1 cellular context compared by ENCODE assay signal in genomic region chr16:81697321-81697885, GRCh38.
A peak's percentile ranks its signal among the peaks of the same experiment; 100 is the strongest.
TF ChIP-seq lines count a peak whose summit lies in the region.

No MANE protein-coding gene starts in this region.

TF ChIP-seq in K562, 482 proteins besides CTCF, POLR2A, EP300 and RAD21 (continued from another document):
- TF ChIP-seq ARID4B (CRISPR knock-in tag; IDR thresholded peaks at IDR 0.05) (0 out of 2 replicates have a peak, but pooled peaks have one; percentile 10), SMC3 (conservative IDR thresholded peaks at IDR 0.05; ENCODE audit: insufficient read depth, low read depth, low read length) (peak; percentile 86), NCOA6 (IDR thresholded peaks at IDR 0.05) (no peak), ZKSCAN3 (CRISPR knock-in tag; IDR thresholded peaks at IDR 0.05) (no peak), STAT6 (CRISPR knock-in tag; IDR thresholded peaks at IDR 0.05) (no peak), ARID2 (IDR thresholded peaks at IDR 0.05) (peak; percentile 75), CHD2 (IDR thresholded peaks at IDR 0.05; ENCODE audit: low read depth, low read length) (no peak), RBM15 (IDR thresholded peaks at IDR 0.05; ENCODE audit: insufficient read depth, low read length) (no peak), GATAD2B (IDR thresholded peaks at IDR 0.05; ENCODE audit: borderline replicate concordance) (no peak), RBM14 (IDR thresholded peaks at IDR 0.05; ENCODE audit: borderline replicate concordance, insufficient read depth, low read depth, low read length) (no peak), ZNF699 (CRISPR knock-in tag; IDR thresholded peaks at IDR 0.05; ENCODE audit: insufficient replicate concordance) (no peak), YY1 (IDR thresholded peaks at IDR 0.05; ENCODE audit: borderline replicate concordance in 1 of 3, control insufficient read depth in 1 of 3, extremely low read depth in 1 of 3, insufficient read depth in 3 of 3, insufficient read length in 1 of 3, insufficient replicate concordance in 2 of 3, low read depth in 1 of 3, low read length in 2 of 3) (peak in 1 of 3 experiments; percentile 20), ZNF133 (CRISPR knock-in tag; IDR thresholded peaks at IDR 0.05) (no peak), HCFC1 (IDR thresholded peaks at IDR 0.05; ENCODE audit: low read depth, low read length) (peak; percentile 31; the same call in 1 of the 2 replicates), HMG20B (CRISPR knock-in tag; IDR thresholded peaks at IDR 0.05) (no peak), ETS2 (tag; IDR thresholded peaks at IDR 0.05; ENCODE audit: borderline replicate concordance, poor library complexity, severe bottlenecking) (no peak), MAFK (IDR thresholded peaks at IDR 0.05; ENCODE audit: low read length) (no peak)
